Comparison of ENCODE assay signal across 29 cellular contexts in the genomic region with DNA sequence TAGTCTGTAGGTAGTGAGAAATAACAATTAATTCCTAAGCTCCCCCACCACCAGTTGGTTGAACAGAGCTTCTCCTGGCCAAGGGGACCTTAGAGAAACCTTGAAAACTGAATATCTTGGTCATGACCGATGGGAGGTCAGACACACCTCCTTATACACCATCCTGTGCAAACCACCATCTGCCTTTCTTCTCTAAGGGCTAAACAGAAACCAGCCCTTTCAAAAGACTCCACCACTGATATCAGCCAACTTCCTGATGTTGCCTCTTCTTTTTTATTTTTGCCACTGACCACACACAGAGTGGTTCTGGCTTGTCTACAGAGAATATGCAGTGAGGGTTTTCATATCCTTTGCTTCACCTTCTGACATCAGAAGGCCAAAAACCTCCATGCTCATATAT.
"Had no signal": no experiment of that assay in that cellular context is flagged by ENCODE, and none has a peak within 500 bp of the region (broad histone marks: within the 10 kb centered on the region; RNA-seq: fewer than 3 reads in every experiment).

No MANE protein-coding gene starts in this region.

- H3K9ac ChIP-seq: neural progenitor cell, parathyroid adenoma had no signal

- H3K4me1 Mint-ChIP-seq: natural killer cell; nephron; neural progenitor cell; stimulated activated memory B cell treated with anti-CD40 and anti-IgM and Interleukin-4, amounts not matched to agents 10 μg/mL and 1 μg/mL and 100 μg/mL, for 72 hours; stimulated activated naive CD8-positive, alpha-beta T cell treated with anti-CD3 and anti-CD28 coated beads, Interleukin-15, amount 100 ng/mL, for 72 hours had no signal

- H3K4me3 Mint-ChIP-seq: natural killer cell; nephron; neural progenitor cell; stimulated activated memory B cell treated with anti-CD40 and anti-IgM and Interleukin-4, amounts not matched to agents 10 μg/mL and 1 μg/mL and 100 μg/mL, for 72 hours; stimulated activated naive CD8-positive, alpha-beta T cell treated with anti-CD3 and anti-CD28 coated beads, Interleukin-15, amount 100 ng/mL, for 72 hours; type B pancreatic cell had no signal

- H3K79me2 ChIP-seq: parathyroid adenoma had no signal

- H3K4me2 ChIP-seq: neural progenitor cell had no signal

- DNase-seq: natural killer cell; occipital lobe; ovary; posterior cingulate gyrus; psoas muscle; right cardiac atrium; right lobe of liver; sigmoid colon; small intestine; stimulated activated CD4-positive, alpha-beta T cell treated with anti-CD3 and anti-CD28 coated beads, Interleukin-1b, Interleukin-23, amount 100 ng/mL, for 48 hours; stimulated activated CD4-positive, alpha-beta T cell treated with anti-CD3 and anti-CD28 coated beads, Interleukin-4, amount 100 ng/mL, for 1 hour; stimulated activated CD4-positive, alpha-beta T cell treated with anti-CD3 and anti-CD28 coated beads, Interleukin-4, amount 100 ng/mL, for 4 hours; stimulated activated CD8-positive, alpha-beta memory T cell treated with anti-CD3 and anti-CD28 coated beads, Interleukin-4, amount 100 ng/mL, for 48 hours; stimulated activated naive CD4-positive, alpha-beta T cell; stimulated activated naive CD8-positive, alpha-beta T cell treated with anti-CD3 and anti-CD28 coated beads, Interleukin-15, amount 100 ng/mL, for 72 hours; stimulated activated naive CD8-positive, alpha-beta T cell treated with anti-CD3 and anti-CD28 coated beads, Interleukin-15, Interleukin-2, amounts not matched to agents 100 U/mL and 50 U/mL, for 24 hours; substantia nigra; testis; tibial artery; transverse colon; upper lobe of right lung; uterus had no signal

- H3K27ac Mint-ChIP-seq: natural killer cell; nephron; neural progenitor cell; progenitor cell of endocrine pancreas; stimulated activated memory B cell treated with anti-CD40 and anti-IgM and Interleukin-4, amounts not matched to agents 10 μg/mL and 1 μg/mL and 100 μg/mL, for 72 hours; stimulated activated naive CD8-positive, alpha-beta T cell treated with anti-CD3 and anti-CD28 coated beads, Interleukin-15, amount 100 ng/mL, for 72 hours; type B pancreatic cell had no signal

- H3K27me3 Mint-ChIP-seq: progenitor cell of endocrine pancreas; stimulated activated memory B cell treated with anti-CD40 and anti-IgM and Interleukin-4, amounts not matched to agents 10 μg/mL and 1 μg/mL and 100 μg/mL, for 72 hours; stimulated activated naive CD8-positive, alpha-beta T cell treated with anti-CD3 and anti-CD28 coated beads, Interleukin-15, amount 100 ng/mL, for 72 hours; type B pancreatic cell had no signal

- H3K27ac ChIP-seq: neural progenitor cell, ovary, parathyroid adenoma, psoas muscle, right lobe of liver, sigmoid colon, suprapubic skin, testis, tibial artery, transverse colon, upper lobe of right lung, uterus had no signal

- H3K4me1 ChIP-seq: neural progenitor cell, parathyroid adenoma, psoas muscle, right lobe of liver, sigmoid colon, suprapubic skin, testis, tibial artery, transverse colon, upper lobe of right lung, uterus had no signal

- H3K9me3 ChIP-seq: ovary, psoas muscle, right lobe of liver, sigmoid colon, suprapubic skin, testis, tibial artery, transverse colon, upper lobe of right lung, uterus had no signal

- H3K36me3 Mint-ChIP-seq: natural killer cell; neural progenitor cell; stimulated activated memory B cell treated with anti-CD40 and anti-IgM and Interleukin-4, amounts not matched to agents 10 μg/mL and 1 μg/mL and 100 μg/mL, for 72 hours; type B pancreatic cell had no signal

- H3K27me3 ChIP-seq: neural progenitor cell, ovary, right lobe of liver, sigmoid colon, suprapubic skin, testis, tibial artery, transverse colon, upper lobe of right lung, uterus had no signal

- H3K9me3 Mint-ChIP-seq: type B pancreatic cell had no signal

- H2AFZ ChIP-seq: neural progenitor cell, parathyroid adenoma had no signal
